ENCODE assay signal across 19 cellular contexts in genomic region chr7:84536256-84536870, GRCh38.
DNase-seq lines count a peak whose midpoint lies in the region; ATAC-seq, FAIRE-seq and TF ChIP-seq lines count a peak whose summit lies in the region.
"Had no signal": no experiment of that assay in that cellular context is flagged by ENCODE, and none has a peak within 500 bp of the region (broad histone marks: within the 10 kb centered on the region; RNA-seq: fewer than 3 reads in every experiment).

No MANE protein-coding gene starts in this region.

- H3K36me3 ChIP-seq in trophoblast cell (ENCODE audit: control insufficient read depth in 1 of 2, insufficient read depth in 2 of 2, low read length in 2 of 2) (no peaks in the 10 kb centered on the region), mucosa of descending colon (ENCODE audit: low read depth) (no peaks in the 10 kb centered on the region)
- H3K36me3 ChIP-seq: ascending aorta, esophagus muscularis mucosa had no signal

- no peaks in the 10 kb centered on the region for H3K79me2 ChIP-seq in trophoblast cell (ENCODE audit: control insufficient read depth, insufficient read depth, low read length, poor library complexity)

- H4K12ac ChIP-seq in trophoblast cell (ENCODE audit: low read depth, low read length) = no peak overlapping the region

- no peak overlapping the region for H3K14ac ChIP-seq in trophoblast cell (ENCODE audit: low read length)

- no peak overlapping the region for H3K23ac ChIP-seq in trophoblast cell (ENCODE audit: low read length)

- no peak overlapping the region for H4K91ac ChIP-seq in trophoblast cell (ENCODE audit: low read depth, low read length)

- no peaks in the 10 kb centered on the region for H3K27me3 ChIP-seq in trophoblast cell (ENCODE audit: insufficient read depth, low read length)
- H3K27me3 ChIP-seq: ascending aorta, esophagus muscularis mucosa had no signal

- FAIRE-seq in GM12892 (lab: Jason Lieb, UNC) = no peak

- WGBS in trophoblast cell (ENCODE audit: extremely low coverage, insufficient coverage, insufficient read length) = no CpG with 5 or more reads among the region's 3 CpGs

- DNase-seq in GM04503 (ENCODE audit: low read depth) (peak; percentile 60), RKO (ENCODE audit: low spot score) (peak; percentile 30), fibroblast of gingiva (ENCODE audit: low read depth) (peak; percentile 39), trophoblast cell (peak; percentile 20 to 87), mucosa of descending colon (no peak), GM12892 (ENCODE audit: insufficient read length) (no peak)
- DNase-seq: activated effector memory CD4-positive, alpha-beta T cell treated with Interleukin-2 at 50 U/mL for 16 hours; dermis blood vessel endothelial cell; H9; hippocampal formation; left ventricle myocardium superior; naive thymus-derived CD8-positive, alpha-beta T cell; NCI-H1048; RPMI8226 had no signal

- H3K9me3 ChIP-seq in trophoblast cell (ENCODE audit: insufficient read depth, low read depth, low read length) (no peaks in the 10 kb centered on the region), mucosa of descending colon (no peaks in the 10 kb centered on the region)
- H3K9me3 ChIP-seq: ascending aorta, esophagus muscularis mucosa had no signal

- H3K4me1 ChIP-seq in trophoblast cell (ENCODE audit: control insufficient read depth in 1 of 2, insufficient read depth in 2 of 2, low read length in 2 of 2) (peaks cover 0 to 4% of the 10 kb centered on the region in 2 experiments), mucosa of descending colon (ENCODE audit: low read depth) (no peaks in the 10 kb centered on the region)
- H3K4me1 ChIP-seq: ascending aorta had no signal

- H2AK5ac ChIP-seq in trophoblast cell (ENCODE audit: low read length) = no peak overlapping the region

- H3K4ac ChIP-seq in trophoblast cell (ENCODE audit: low read depth, low read length) = no peak overlapping the region

- no peak for TF ChIP-seq CTCF in mucosa of descending colon (IDR thresholded peaks at IDR 0.05)

- H3K9ac ChIP-seq in trophoblast cell (ENCODE audit: low read length) = no peak overlapping the region

- no peak overlapping the region for H2BK5ac ChIP-seq in trophoblast cell (ENCODE audit: low read depth, low read length, poor library complexity)

- H2BK120ac ChIP-seq in trophoblast cell (ENCODE audit: insufficient read depth, low read length, poor library complexity) = no peak overlapping the region

- no peaks in the 10 kb centered on the region for H3K79me1 ChIP-seq in trophoblast cell (ENCODE audit: low read length)

- no peak for TF ChIP-seq POLR2A in GM12892 (IDR thresholded peaks at IDR 0.05; ENCODE audit: low read depth, low read length)

- no peak overlapping the region for H3K4me3 ChIP-seq in trophoblast cell (ENCODE audit: low read depth, low read length)
- H3K4me3 ChIP-seq in mucosa of descending colon = no peak overlapping the region
- H3K4me3 ChIP-seq: ascending aorta, esophagus muscularis mucosa had no signal

- intact Hi-C loops in mucosa of descending colon (cut with DNase I, micrococcal nuclease) = no loop called here

- no peak overlapping the region for H3K27ac ChIP-seq in trophoblast cell (ENCODE audit: low read depth, low read length)
- H3K27ac ChIP-seq: ascending aorta had no signal

- H2BK12ac ChIP-seq in trophoblast cell (ENCODE audit: low read length) = peak overlapping the region; percentile 40

- H4K8ac ChIP-seq in trophoblast cell (ENCODE audit: low read depth, low read length) = no peak overlapping the region

- no peak overlapping the region for H3K18ac ChIP-seq in trophoblast cell (ENCODE audit: low read length)

- no peak overlapping the region for H3K4me2 ChIP-seq in trophoblast cell (ENCODE audit: low read length)

- H2AFZ ChIP-seq in trophoblast cell (ENCODE audit: insufficient read depth, low read length, poor library complexity) = no peak overlapping the region

- ATAC-seq in HG03565 (IDR thresholded peaks at IDR 0.05; ENCODE audit: unreplicated experiment) (no peak), mucosa of descending colon (no peak), GM18868 (IDR thresholded peaks at IDR 0.05; ENCODE audit: unreplicated experiment) (no peak)
- ATAC-seq: activated CD4-positive, CD25-positive, alpha-beta regulatory T cell treated with anti-CD3 and anti-CD28 coated beads, Interleukin-2, amount 50 U/mL, for 24 hours; left ventricle myocardium superior; naive thymus-derived CD8-positive, alpha-beta T cell had no signal

Comparison
In these comparisons a context has a peak if more than half of its experiments do, and no peak if none do; other contexts are left out.
1. DNase-seq: peak in GM04503 (single experiment), RKO (single experiment), fibroblast of gingiva (single experiment) and trophoblast cell (2 of 2); none in mucosa of descending colon (0 of 3) and GM12892 (single experiment).